In genomic region chr1:160028426-160028825, GRCh38 we compare ENCODE assay signal across 26 cellular contexts. TPM values are rescaled to one million over a fixed set of nuclear protein-coding genes. Genes with fewer than 3 reads are reported as not detected.
"Had no signal": no experiment of that assay in that cellular context is flagged by ENCODE, and none has a peak within 500 bp of the region (broad histone marks: within the 10 kb centered on the region; RNA-seq: fewer than 3 reads in every experiment).

No MANE protein-coding gene starts in this region.

- H3K36me3 ChIP-seq: Peyer's patch had no signal

- H3K27me3 ChIP-seq: Peyer's patch had no signal

- H3K27ac ChIP-seq: Peyer's patch, RWPE1, SJSA1 had no signal

- H3K9me3 ChIP-seq: Peyer's patch, SJSA1 had no signal

- ATAC-seq: activated CD4-positive, CD25-positive, alpha-beta regulatory T cell treated with anti-CD3 and anti-CD28 coated beads, Interleukin-2, amount 50 U/mL, for 24 hours; activated CD8-positive, alpha-beta T cell treated with anti-CD3 and anti-CD28 coated beads, Interleukin-2, amount 10 ng/mL, durations not matched to agents 7 days and 5 days had no signal

- DNase-seq: activated CD4-positive, alpha-beta T cell treated with anti-CD3 and anti-CD28 coated beads for 4 hours; activated CD8-positive, alpha-beta memory T cell treated with anti-CD3 and anti-CD28 coated beads, Interleukin-2, amount 50 U/mL, for 48 hours; activated CD8-positive, alpha-beta T cell treated with anti-CD3 and anti-CD28 coated beads, Interleukin-2, amount 10 ng/mL, durations not matched to agents 7 days and 5 days; activated effector memory CD4-positive, alpha-beta T cell treated with anti-CD3 and anti-CD28 coated beads, Interleukin-2, amount 50 U/mL, for 16 hours; activated naive CD4-positive, alpha-beta T cell treated with anti-CD3 and anti-CD28 coated beads for 36 hours; activated T-cell treated with anti-CD3 and anti-CD28 coated beads, Interleukin-2, amount 50 U/mL, for 1 hour; amygdala; cerebellar nuclear complex; Karpas-422; NCI-H1048; NCI-H146; NCI-H187 treated with DMSO at 0.1 percent for 48 hours; NCI-H2081 treated with DMSO at 0.1 percent for 48 hours; NCI-H446 treated with DMSO at 0.1 percent for 48 hours; NCI-H526; NCI-H774; OCI-M1; Peyer's patch; SHP77 had no signal

- H3K4me3 ChIP-seq: Peyer's patch, SJSA1 had no signal

RNA-seq across cellular contexts. Expression of gene KCNJ10, which starts 41.5 kb away (rescaled TPM):
- total RNA-seq: activated CD8-positive, alpha-beta T cell treated with anti-CD3 and anti-CD28 coated beads, Interleukin-2, amount 10 ng/mL, durations not matched to agents 7 days and 5 days; activated naive CD4-positive, alpha-beta T cell treated with anti-CD3 and anti-CD28 coated beads for 36 hours; activated T-helper 1 cell treated with anti-CD3 and anti-CD28 coated beads, Interleukin-12 subunit alpha, Interleukin-12 subunit beta, Interleukin-2, Interleukin-4 antibody, amounts not matched to agents 30 ng/mL and 10 ng/mL and 1 ng/mL, durations not matched to agents 14 hours and 24 hours and 36 hours; M059J; Peyer's patch; SJSA1 had no signal

RNA-seq across cellular contexts. Expression of gene KCNJ9, which starts 52.9 kb away (rescaled TPM):
- total RNA-seq: activated CD8-positive, alpha-beta T cell treated with anti-CD3 and anti-CD28 coated beads, Interleukin-2, amount 10 ng/mL, durations not matched to agents 7 days and 5 days; activated naive CD4-positive, alpha-beta T cell treated with anti-CD3 and anti-CD28 coated beads for 36 hours; activated T-helper 1 cell treated with anti-CD3 and anti-CD28 coated beads, Interleukin-12 subunit alpha, Interleukin-12 subunit beta, Interleukin-2, Interleukin-4 antibody, amounts not matched to agents 30 ng/mL and 10 ng/mL and 1 ng/mL, durations not matched to agents 14 hours and 24 hours and 36 hours; astrocyte; cardiac septum; M059J; Peyer's patch; SJSA1 had no signal
